ENCODE assay signal across 1 cellular context in the genomic region with DNA sequence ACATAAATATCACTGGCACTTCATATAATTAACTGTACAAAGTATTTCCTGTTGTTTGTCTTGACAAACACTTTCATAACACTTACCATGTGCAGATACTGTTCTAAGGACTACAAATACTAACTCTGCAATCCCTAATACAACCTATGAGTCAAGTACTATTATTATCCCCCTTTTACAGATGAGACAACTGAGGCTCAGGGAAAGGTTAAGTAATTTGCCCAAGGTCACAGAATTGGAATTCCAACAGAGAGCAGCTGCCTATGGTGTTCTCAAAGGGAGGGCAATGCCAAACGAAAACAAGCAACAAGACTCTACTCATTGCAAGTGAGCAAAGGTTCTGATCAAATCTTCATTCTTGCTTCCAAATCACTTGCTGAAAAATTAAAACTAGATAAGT.
TF ChIP-seq lines count a peak whose summit lies in the region.

No MANE protein-coding gene starts in this region.

TF ChIP-seq in HepG2, 621 proteins besides CTCF, POLR2A, EP300 and RAD21 (continued from another document and continues in another):
- TF ChIP-seq ZNF142 (CRISPR knock-in tag; IDR thresholded peaks at IDR 0.05) = no peak
- no peak for TF ChIP-seq TSC22D2 (CRISPR knock-in tag; IDR thresholded peaks at IDR 0.05; ENCODE audit: borderline replicate concordance)
- no peak for TF ChIP-seq ZFP36L2 (CRISPR knock-in tag; IDR thresholded peaks at IDR 0.05)
- TF ChIP-seq ZNF629 (CRISPR knock-in tag; conservative IDR thresholded peaks at IDR 0.05) = peak; percentile 97
- TF ChIP-seq, protein P1, sequence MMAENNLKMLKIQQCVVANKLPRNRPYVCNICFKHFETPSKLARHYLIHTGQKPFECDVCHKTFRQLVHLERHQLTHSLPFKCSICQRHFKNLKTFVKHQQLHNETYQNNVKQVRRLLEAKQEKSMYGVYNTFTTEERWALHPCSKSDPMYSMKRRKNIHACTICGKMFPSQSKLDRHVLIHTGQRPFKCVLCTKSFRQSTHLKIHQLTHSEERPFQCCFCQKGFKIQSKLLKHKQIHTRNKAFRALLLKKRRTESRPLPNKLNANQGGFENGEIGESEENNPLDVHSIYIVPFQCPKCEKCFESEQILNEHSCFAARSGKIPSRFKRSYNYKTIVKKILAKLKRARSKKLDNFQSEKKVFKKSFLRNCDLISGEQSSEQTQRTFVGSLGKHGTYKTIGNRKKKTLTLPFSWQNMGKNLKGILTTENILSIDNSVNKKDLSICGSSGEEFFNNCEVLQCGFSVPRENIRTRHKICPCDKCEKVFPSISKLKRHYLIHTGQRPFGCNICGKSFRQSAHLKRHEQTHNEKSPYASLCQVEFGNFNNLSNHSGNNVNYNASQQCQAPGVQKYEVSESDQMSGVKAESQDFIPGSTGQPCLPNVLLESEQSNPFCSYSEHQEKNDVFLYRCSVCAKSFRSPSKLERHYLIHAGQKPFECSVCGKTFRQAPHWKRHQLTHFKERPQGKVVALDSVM (CRISPR knock-in tag; IDR thresholded peaks at IDR 0.05) = no peak
- no peak for TF ChIP-seq CENPT (CRISPR knock-in tag; IDR thresholded peaks at IDR 0.05; ENCODE audit: low read depth)
- no peak for TF ChIP-seq ZSCAN31 (CRISPR knock-in tag; IDR thresholded peaks at IDR 0.05; ENCODE audit: low read depth)
- TF ChIP-seq ZNF687 (CRISPR knock-in tag; IDR thresholded peaks at IDR 0.05) = no peak
- no peak for TF ChIP-seq ZFP90 (CRISPR knock-in tag; IDR thresholded peaks at IDR 0.05; ENCODE audit: borderline replicate concordance)
- TF ChIP-seq ZNF709 (CRISPR knock-in tag; IDR thresholded peaks at IDR 0.05) = no peak
- no peak for TF ChIP-seq ZNF577 (CRISPR knock-in tag; IDR thresholded peaks at IDR 0.05; ENCODE audit: borderline replicate concordance, low read depth)
- TF ChIP-seq, protein P2, sequence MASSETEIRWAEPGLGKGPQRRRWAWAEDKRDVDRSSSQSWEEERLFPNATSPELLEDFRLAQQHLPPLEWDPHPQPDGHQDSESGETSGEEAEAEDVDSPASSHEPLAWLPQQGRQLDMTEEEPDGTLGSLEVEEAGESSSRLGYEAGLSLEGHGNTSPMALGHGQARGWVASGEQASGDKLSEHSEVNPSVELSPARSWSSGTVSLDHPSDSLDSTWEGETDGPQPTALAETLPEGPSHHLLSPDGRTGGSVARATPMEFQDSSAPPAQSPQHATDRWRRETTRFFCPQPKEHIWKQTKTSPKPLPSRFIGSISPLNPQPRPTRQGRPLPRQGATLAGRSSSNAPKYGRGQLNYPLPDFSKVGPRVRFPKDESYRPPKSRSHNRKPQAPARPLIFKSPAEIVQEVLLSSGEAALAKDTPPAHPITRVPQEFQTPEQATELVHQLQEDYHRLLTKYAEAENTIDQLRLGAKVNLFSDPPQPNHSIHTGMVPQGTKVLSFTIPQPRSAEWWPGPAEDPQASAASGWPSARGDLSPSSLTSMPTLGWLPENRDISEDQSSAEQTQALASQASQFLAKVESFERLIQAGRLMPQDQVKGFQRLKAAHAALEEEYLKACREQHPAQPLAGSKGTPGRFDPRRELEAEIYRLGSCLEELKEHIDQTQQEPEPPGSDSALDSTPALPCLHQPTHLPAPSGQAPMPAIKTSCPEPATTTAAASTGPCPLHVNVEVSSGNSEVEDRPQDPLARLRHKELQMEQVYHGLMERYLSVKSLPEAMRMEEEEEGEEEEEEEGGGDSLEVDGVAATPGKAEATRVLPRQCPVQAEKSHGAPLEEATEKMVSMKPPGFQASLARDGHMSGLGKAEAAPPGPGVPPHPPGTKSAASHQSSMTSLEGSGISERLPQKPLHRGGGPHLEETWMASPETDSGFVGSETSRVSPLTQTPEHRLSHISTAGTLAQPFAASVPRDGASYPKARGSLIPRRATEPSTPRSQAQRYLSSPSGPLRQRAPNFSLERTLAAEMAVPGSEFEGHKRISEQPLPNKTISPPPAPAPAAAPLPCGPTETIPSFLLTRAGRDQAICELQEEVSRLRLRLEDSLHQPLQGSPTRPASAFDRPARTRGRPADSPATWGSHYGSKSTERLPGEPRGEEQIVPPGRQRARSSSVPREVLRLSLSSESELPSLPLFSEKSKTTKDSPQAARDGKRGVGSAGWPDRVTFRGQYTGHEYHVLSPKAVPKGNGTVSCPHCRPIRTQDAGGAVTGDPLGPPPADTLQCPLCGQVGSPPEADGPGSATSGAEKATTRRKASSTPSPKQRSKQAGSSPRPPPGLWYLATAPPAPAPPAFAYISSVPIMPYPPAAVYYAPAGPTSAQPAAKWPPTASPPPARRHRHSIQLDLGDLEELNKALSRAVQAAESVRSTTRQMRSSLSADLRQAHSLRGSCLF (CRISPR knock-in tag; IDR thresholded peaks at IDR 0.05; ENCODE audit: borderline replicate concordance) = no peak
- no peak for TF ChIP-seq EHMT2 (IDR thresholded peaks at IDR 0.05; ENCODE audit: borderline replicate concordance, low read depth, low read length)
- TF ChIP-seq ZFP41 (CRISPR knock-in tag; IDR thresholded peaks at IDR 0.05; ENCODE audit: borderline replicate concordance) = no peak
- no peak for TF ChIP-seq ZNF850 (CRISPR knock-in tag; conservative IDR thresholded peaks at IDR 0.05)
- TF ChIP-seq FOXC1 (CRISPR knock-in tag; IDR thresholded peaks at IDR 0.05; ENCODE audit: borderline replicate concordance) = no peak
- no peak for TF ChIP-seq ZNF230 (CRISPR knock-in tag; IDR thresholded peaks at IDR 0.05)
- TF ChIP-seq ZNF619 (CRISPR knock-in tag; IDR thresholded peaks at IDR 0.05) = no peak
- peak; percentile 25; the same call in 1 of the 2 replicates for TF ChIP-seq PHF21A (CRISPR knock-in tag; IDR thresholded peaks at IDR 0.05)
- TF ChIP-seq POLR2G (IDR thresholded peaks at IDR 0.05; ENCODE audit: low read depth, low read length) = no peak
- TF ChIP-seq ZNF558 (CRISPR knock-in tag; IDR thresholded peaks at IDR 0.05; ENCODE audit: borderline replicate concordance) = no peak
- TF ChIP-seq HNRNPK (IDR thresholded peaks at IDR 0.05; ENCODE audit: low read depth, low read length, poor library complexity, severe bottlenecking) = no peak
- no peak for TF ChIP-seq GPN1 (CRISPR knock-in tag; IDR thresholded peaks at IDR 0.05; ENCODE audit: borderline replicate concordance)
- TF ChIP-seq ZNF614 (CRISPR knock-in tag; IDR thresholded peaks at IDR 0.05; ENCODE audit: borderline replicate concordance) = no peak
- TF ChIP-seq NRL (CRISPR knock-in tag; IDR thresholded peaks at IDR 0.05; ENCODE audit: borderline replicate concordance) = no peak
- no peak for TF ChIP-seq HOXA5 (CRISPR knock-in tag; IDR thresholded peaks at IDR 0.05)
- peak; percentile 70; the same call in 1 of the 2 replicates for TF ChIP-seq CHD4 (IDR thresholded peaks at IDR 0.05; ENCODE audit: borderline replicate concordance, low read length)
- TF ChIP-seq ZNF30 (CRISPR knock-in tag; IDR thresholded peaks at IDR 0.05) = no peak
- peak; percentile 88; the same call in 1 of the 2 replicates for TF ChIP-seq KDM1A (CRISPR knock-in tag; IDR thresholded peaks at IDR 0.05)
- no peak for TF ChIP-seq ZNF547 (CRISPR knock-in tag; IDR thresholded peaks at IDR 0.05)
- TF ChIP-seq JDP2 (CRISPR knock-in tag; IDR thresholded peaks at IDR 0.05; ENCODE audit: borderline replicate concordance) = no peak
- no peak for TF ChIP-seq PAWR (CRISPR knock-in tag; IDR thresholded peaks at IDR 0.05; ENCODE audit: borderline replicate concordance)
- TF ChIP-seq, protein P3, sequence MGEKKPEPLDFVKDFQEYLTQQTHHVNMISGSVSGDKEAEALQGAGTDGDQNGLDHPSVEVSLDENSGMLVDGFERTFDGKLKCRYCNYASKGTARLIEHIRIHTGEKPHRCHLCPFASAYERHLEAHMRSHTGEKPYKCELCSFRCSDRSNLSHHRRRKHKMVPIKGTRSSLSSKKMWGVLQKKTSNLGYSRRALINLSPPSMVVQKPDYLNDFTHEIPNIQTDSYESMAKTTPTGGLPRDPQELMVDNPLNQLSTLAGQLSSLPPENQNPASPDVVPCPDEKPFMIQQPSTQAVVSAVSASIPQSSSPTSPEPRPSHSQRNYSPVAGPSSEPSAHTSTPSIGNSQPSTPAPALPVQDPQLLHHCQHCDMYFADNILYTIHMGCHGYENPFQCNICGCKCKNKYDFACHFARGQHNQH (CRISPR knock-in tag; IDR thresholded peaks at IDR 0.05) = no peak
- TF ChIP-seq, protein P4, sequence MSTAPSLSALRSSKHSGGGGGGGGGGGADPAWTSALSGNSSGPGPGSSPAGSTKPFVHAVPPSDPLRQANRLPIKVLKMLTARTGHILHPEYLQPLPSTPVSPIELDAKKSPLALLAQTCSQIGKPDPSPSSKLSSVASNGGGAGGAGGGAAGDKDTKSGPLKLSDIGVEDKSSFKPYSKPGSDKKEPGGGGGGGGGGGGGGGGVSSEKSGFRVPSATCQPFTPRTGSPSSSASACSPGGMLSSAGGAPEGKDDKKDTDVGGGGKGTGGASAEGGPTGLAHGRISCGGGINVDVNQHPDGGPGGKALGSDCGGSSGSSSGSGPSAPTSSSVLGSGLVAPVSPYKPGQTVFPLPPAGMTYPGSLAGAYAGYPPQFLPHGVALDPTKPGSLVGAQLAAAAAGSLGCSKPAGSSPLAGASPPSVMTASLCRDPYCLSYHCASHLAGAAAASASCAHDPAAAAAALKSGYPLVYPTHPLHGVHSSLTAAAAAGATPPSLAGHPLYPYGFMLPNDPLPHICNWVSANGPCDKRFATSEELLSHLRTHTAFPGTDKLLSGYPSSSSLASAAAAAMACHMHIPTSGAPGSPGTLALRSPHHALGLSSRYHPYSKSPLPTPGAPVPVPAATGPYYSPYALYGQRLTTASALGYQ (CRISPR knock-in tag; IDR thresholded peaks at IDR 0.05) = no peak
- no peak for TF ChIP-seq SATB2 (CRISPR knock-in tag; IDR thresholded peaks at IDR 0.05)
- no peak for TF ChIP-seq FOXK1 (CRISPR knock-in tag; IDR thresholded peaks at IDR 0.05; ENCODE audit: borderline replicate concordance, low read depth)
- TF ChIP-seq ZNF639 (CRISPR knock-in tag; conservative IDR thresholded peaks at IDR 0.05) = no peak
- TF ChIP-seq EED (CRISPR knock-in tag; IDR thresholded peaks at IDR 0.05) = no peak
- TF ChIP-seq ZNF75D (CRISPR knock-in tag; IDR thresholded peaks at IDR 0.05; ENCODE audit: borderline replicate concordance) = no peak
